ENCODE assay signal across 8 cellular contexts in the genomic region with DNA sequence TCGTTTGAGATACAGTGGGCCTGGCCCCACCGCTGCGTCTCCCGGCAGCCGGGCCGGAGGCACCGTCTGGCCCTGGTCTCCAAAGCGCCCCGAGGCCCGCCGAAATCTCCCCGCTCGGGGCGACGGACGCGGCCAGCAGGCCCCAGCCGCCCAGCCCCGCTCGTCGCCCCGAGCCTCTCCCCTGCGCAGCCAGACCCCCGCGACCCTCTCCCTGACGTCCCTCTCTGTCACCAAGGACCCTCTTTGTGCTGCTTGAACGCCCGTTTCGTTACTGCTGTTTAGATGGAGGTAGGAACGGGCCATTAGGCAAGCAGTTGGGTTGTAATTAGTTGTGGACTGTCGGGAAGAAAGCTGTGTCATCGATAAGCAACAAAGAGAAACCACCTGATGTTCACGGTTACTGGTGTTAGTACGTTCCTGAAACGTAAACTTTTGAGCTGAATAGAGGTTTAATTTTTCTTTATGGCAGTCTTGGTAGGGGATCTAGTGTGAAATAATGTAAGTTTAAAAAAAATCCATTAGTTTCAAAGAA. TPM values are rescaled to one million over a fixed set of nuclear protein-coding genes. Genes with fewer than 3 reads are reported as not detected.
DNase-seq lines count a peak whose midpoint lies in the region; ATAC-seq lines count a peak whose summit lies in the region.

No MANE protein-coding gene starts in this region.

- peak; percentile 30 for DNase-seq in activated CD4-positive, alpha-beta T cell treated with anti-CD3 and anti-CD28 coated beads for 1 hour
- DNase-seq in activated CD4-positive, alpha-beta T cell treated with anti-CD3 and anti-CD28 coated beads, Interleukin-2, amount 50 U/mL, for 1 hour: no peak
- DNase-seq in HCEC 1CT: peak; percentile 55
- peak; percentile 67 for DNase-seq in M059J (ENCODE audit: low read depth)
- DNase-seq in T-helper 2 cell: peak in 4 of 5 experiments; percentile 11 to 77 (median 28)
- peak; percentile 63 for DNase-seq in left lobe of liver (ENCODE audit: low spot score)
- peak; percentile 1 to 7 for DNase-seq in stimulated activated CD8-positive, alpha-beta memory T cell treated with anti-CD3 and anti-CD28 coated beads, Interleukin-7, amount 100 ng/mL, for 1 hour (ENCODE audit: low read depth in 2 of 2)

- peak overlapping the region; percentile 82 for H3K27ac ChIP-seq in cingulate gyrus (ENCODE audit: low read depth, low read length)

- ATAC-seq in left lobe of liver: peak; percentile 57

RNA-seq across cellular contexts. Expression of gene UBXN4, which starts 0.7 kb away (rescaled TPM):
- total RNA-seq in M059J (2014; rRNA removed; shearing (Covaris generic)): 53.1 and 55.5 TPM in 2 replicates
- total RNA-seq in left lobe of liver: 65.8 TPM
